Comparison of ENCODE assay signal across 1 cellular context in the genomic region with DNA sequence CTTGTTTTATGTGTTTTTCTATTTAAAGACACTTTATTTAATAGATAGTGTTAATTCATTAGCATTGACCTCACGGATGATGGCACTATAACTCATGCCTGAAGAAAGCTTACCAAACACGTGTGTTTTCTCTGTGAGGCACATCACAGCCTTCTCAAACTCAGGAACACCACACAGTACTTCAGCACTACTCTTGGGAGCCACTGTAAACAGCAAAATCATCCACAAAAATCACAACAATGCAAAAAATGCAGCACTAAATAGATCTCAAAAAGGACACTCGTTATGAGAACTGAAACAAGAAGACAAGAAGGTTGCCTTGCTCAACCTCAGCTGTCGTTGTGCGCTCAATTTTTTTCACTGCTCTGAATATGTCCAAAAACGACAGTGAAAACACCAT.
TF ChIP-seq lines count a peak whose summit lies in the region.

No MANE protein-coding gene starts in this region.

TF ChIP-seq in K562, 482 proteins besides CTCF, POLR2A, EP300 and RAD21:
- TF ChIP-seq E2F3 (CRISPR knock-in tag; IDR thresholded peaks at IDR 0.05) (no peak), HLTF (IDR thresholded peaks at IDR 0.05) (no peak), ZNF274 (IDR thresholded peaks at IDR 0.05; ENCODE audit: borderline replicate concordance, low read depth, low read length) (no peak), CEBPG (CRISPR knock-in tag; IDR thresholded peaks at IDR 0.05) (no peak), CEBPG (tag; conservative IDR thresholded peaks at IDR 0.05 in 1 of 2, IDR thresholded peaks at IDR 0.05 in 1 of 2) (no peak), PRMT5 (CRISPR knock-in tag; IDR thresholded peaks at IDR 0.05) (no peak), PYGO2 (tag; IDR thresholded peaks at IDR 0.05) (no peak), GTF2A2 (tag; IDR thresholded peaks at IDR 0.05) (no peak), ASH1L (IDR thresholded peaks at IDR 0.05; ENCODE audit: borderline replicate concordance, low read depth, partially characterized antibody) (no peak), ZBTB1 (CRISPR knock-in tag; IDR thresholded peaks at IDR 0.05; ENCODE audit: borderline replicate concordance, low read depth) (no peak), ETV6 (IDR thresholded peaks at IDR 0.05; ENCODE audit: borderline replicate concordance in 1 of 2, low read depth in 2 of 2, low read length in 1 of 2) (no peak), ETV6 (CRISPR knock-in tag; IDR thresholded peaks at IDR 0.05; ENCODE audit: borderline replicate concordance) (no peak), KAT2B (IDR thresholded peaks at IDR 0.05; ENCODE audit: low read depth, low read length) (no peak), POLR3G (IDR thresholded peaks at IDR 0.05; ENCODE audit: extremely low read depth, insufficient read length, insufficient replicate concordance) (no peak), SRSF7 (optimal IDR thresholded peaks at IDR 0.05; ENCODE audit: low read depth, low read length) (no peak)
- TF ChIP-seq, protein P1, sequence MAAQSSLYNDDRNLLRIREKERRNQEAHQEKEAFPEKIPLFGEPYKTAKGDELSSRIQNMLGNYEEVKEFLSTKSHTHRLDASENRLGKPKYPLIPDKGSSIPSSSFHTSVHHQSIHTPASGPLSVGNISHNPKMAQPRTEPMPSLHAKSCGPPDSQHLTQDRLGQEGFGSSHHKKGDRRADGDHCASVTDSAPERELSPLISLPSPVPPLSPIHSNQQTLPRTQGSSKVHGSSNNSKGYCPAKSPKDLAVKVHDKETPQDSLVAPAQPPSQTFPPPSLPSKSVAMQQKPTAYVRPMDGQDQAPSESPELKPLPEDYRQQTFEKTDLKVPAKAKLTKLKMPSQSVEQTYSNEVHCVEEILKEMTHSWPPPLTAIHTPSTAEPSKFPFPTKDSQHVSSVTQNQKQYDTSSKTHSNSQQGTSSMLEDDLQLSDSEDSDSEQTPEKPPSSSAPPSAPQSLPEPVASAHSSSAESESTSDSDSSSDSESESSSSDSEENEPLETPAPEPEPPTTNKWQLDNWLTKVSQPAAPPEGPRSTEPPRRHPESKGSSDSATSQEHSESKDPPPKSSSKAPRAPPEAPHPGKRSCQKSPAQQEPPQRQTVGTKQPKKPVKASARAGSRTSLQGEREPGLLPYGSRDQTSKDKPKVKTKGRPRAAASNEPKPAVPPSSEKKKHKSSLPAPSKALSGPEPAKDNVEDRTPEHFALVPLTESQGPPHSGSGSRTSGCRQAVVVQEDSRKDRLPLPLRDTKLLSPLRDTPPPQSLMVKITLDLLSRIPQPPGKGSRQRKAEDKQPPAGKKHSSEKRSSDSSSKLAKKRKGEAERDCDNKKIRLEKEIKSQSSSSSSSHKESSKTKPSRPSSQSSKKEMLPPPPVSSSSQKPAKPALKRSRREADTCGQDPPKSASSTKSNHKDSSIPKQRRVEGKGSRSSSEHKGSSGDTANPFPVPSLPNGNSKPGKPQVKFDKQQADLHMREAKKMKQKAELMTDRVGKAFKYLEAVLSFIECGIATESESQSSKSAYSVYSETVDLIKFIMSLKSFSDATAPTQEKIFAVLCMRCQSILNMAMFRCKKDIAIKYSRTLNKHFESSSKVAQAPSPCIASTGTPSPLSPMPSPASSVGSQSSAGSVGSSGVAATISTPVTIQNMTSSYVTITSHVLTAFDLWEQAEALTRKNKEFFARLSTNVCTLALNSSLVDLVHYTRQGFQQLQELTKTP (IDR thresholded peaks at IDR 0.05; ENCODE audit: low read depth in 1 of 2, partially characterized antibody in 2 of 2) = no peak
- TF ChIP-seq, protein P2, sequence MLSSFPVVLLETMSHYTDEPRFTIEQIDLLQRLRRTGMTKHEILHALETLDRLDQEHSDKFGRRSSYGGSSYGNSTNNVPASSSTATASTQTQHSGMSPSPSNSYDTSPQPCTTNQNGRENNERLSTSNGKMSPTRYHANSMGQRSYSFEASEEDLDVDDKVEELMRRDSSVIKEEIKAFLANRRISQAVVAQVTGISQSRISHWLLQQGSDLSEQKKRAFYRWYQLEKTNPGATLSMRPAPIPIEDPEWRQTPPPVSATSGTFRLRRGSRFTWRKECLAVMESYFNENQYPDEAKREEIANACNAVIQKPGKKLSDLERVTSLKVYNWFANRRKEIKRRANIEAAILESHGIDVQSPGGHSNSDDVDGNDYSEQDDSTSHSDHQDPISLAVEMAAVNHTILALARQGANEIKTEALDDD (IDR thresholded peaks at IDR 0.05) = no peak
- TF ChIP-seq, protein P3, sequence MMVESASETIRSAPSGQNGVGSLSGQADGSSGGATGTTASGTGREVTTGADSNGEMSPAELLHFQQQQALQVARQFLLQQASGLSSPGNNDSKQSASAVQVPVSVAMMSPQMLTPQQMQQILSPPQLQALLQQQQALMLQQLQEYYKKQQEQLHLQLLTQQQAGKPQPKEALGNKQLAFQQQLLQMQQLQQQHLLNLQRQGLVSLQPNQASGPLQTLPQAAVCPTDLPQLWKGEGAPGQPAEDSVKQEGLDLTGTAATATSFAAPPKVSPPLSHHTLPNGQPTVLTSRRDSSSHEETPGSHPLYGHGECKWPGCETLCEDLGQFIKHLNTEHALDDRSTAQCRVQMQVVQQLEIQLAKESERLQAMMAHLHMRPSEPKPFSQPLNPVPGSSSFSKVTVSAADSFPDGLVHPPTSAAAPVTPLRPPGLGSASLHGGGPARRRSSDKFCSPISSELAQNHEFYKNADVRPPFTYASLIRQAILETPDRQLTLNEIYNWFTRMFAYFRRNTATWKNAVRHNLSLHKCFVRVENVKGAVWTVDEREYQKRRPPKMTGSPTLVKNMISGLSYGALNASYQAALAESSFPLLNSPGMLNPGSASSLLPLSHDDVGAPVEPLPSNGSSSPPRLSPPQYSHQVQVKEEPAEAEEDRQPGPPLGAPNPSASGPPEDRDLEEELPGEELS (CRISPR knock-in tag; IDR thresholded peaks at IDR 0.05; ENCODE audit: borderline replicate concordance) = no peak
- TF ChIP-seq, protein P4, sequence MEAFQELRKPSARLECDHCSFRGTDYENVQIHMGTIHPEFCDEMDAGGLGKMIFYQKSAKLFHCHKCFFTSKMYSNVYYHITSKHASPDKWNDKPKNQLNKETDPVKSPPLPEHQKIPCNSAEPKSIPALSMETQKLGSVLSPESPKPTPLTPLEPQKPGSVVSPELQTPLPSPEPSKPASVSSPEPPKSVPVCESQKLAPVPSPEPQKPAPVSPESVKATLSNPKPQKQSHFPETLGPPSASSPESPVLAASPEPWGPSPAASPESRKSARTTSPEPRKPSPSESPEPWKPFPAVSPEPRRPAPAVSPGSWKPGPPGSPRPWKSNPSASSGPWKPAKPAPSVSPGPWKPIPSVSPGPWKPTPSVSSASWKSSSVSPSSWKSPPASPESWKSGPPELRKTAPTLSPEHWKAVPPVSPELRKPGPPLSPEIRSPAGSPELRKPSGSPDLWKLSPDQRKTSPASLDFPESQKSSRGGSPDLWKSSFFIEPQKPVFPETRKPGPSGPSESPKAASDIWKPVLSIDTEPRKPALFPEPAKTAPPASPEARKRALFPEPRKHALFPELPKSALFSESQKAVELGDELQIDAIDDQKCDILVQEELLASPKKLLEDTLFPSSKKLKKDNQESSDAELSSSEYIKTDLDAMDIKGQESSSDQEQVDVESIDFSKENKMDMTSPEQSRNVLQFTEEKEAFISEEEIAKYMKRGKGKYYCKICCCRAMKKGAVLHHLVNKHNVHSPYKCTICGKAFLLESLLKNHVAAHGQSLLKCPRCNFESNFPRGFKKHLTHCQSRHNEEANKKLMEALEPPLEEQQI (IDR thresholded peaks at IDR 0.05) = no peak
- TF ChIP-seq, protein P5, sequence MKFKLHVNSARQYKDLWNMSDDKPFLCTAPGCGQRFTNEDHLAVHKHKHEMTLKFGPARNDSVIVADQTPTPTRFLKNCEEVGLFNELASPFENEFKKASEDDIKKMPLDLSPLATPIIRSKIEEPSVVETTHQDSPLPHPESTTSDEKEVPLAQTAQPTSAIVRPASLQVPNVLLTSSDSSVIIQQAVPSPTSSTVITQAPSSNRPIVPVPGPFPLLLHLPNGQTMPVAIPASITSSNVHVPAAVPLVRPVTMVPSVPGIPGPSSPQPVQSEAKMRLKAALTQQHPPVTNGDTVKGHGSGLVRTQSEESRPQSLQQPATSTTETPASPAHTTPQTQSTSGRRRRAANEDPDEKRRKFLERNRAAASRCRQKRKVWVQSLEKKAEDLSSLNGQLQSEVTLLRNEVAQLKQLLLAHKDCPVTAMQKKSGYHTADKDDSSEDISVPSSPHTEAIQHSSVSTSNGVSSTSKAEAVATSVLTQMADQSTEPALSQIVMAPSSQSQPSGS (CRISPR knock-in tag; IDR thresholded peaks at IDR 0.05) = no peak
